In the genomic region with DNA sequence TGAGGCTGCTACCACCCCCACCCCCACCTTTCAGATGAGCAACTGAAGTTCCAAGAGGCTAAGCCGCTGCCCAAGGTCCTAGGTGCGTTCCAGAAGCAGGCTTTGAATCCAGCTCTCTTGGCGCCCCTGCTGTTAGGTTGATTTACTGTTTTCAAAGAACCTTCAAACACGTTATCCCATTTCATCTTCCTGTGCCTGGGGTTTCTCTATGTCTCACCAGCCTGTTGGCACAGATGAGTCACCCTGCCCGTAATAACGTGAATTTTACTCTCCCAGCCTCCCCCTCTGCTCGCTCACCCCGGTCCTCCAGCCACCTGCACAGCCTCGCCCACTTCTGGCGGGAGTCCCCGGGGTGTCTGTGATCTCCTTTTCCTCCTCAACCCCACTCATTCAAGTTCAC, we compare ENCODE assay signal across 11 cellular contexts. TPM values are rescaled to one million over a fixed set of nuclear protein-coding genes. Genes with fewer than 3 reads are reported as not detected.
A peak's percentile ranks its signal among the peaks of the same experiment; 100 is the strongest.
DNase-seq lines count a peak whose midpoint lies in the region; FAIRE-seq and TF ChIP-seq lines count a peak whose summit lies in the region.
"Had no signal": no experiment of that assay in that cellular context is flagged by ENCODE, and none has a peak within 500 bp of the region (broad histone marks: within the 10 kb centered on the region; RNA-seq: fewer than 3 reads in every experiment).

No MANE protein-coding gene starts in this region.

- no peaks in the 10 kb centered on the region for H3K9me3 Mint-ChIP-seq in activated naive CD4-positive, alpha-beta T cell treated with anti-CD3 and anti-CD28 coated beads, Interleukin-2, amount 50 U/mL, for 24 hours

- peak overlapping the region; percentile 30 for H3K27ac Mint-ChIP-seq in activated naive CD4-positive, alpha-beta T cell treated with anti-CD3 and anti-CD28 coated beads, Interleukin-2, amount 50 U/mL, for 24 hours

- H3K4me3 ChIP-seq in MG63 = no peak overlapping the region
- H3K4me3 ChIP-seq: esophagus squamous epithelium had no signal

- TF ChIP-seq POLR2A in GM12892 (IDR thresholded peaks at IDR 0.05; ENCODE audit: low read depth, low read length) = no peak

- no peaks in the 10 kb centered on the region for H3K9me3 ChIP-seq in MG63
- H3K9me3 ChIP-seq: esophagus squamous epithelium, neutrophil had no signal

- H3K27me3 ChIP-seq in MG63 = no peaks in the 10 kb centered on the region
- H3K27me3 ChIP-seq: esophagus squamous epithelium, neutrophil had no signal

- TF ChIP-seq CTCF in GM12873 (IDR thresholded peaks at IDR 0.05; ENCODE audit: insufficient read depth, low read depth, low read length, missing control alignments) = peak; percentile 19

- H3K4me1 Mint-ChIP-seq in activated naive CD4-positive, alpha-beta T cell treated with anti-CD3 and anti-CD28 coated beads, Interleukin-2, amount 50 U/mL, for 24 hours = peaks cover 9% of the 10 kb centered on the region

- peak; percentile 81 for DNase-seq in RCC 7860 (ENCODE audit: low spot score)
- peak; percentile 60 for DNase-seq in stimulated activated CD4-positive, alpha-beta T cell treated with anti-CD3 and anti-CD28 coated beads, Interleukin-2, amount 100 ng/mL, for 4 hours (ENCODE audit: low read depth)
- no peak for DNase-seq in GM12892 (ENCODE audit: insufficient read length)
- DNase-seq in SHP77 (lab: John Stamatoyannopoulos, UW) = no peak
- DNase-seq in MG63 = no peak
- no peak for DNase-seq in NCI-H524 treated with DMSO at 0.1 percent for 48 hours (lab: John Stamatoyannopoulos, UW)
- DNase-seq: esophagus squamous epithelium had no signal

- H3K36me3 Mint-ChIP-seq in activated naive CD4-positive, alpha-beta T cell treated with anti-CD3 and anti-CD28 coated beads, Interleukin-2, amount 50 U/mL, for 24 hours = no peaks in the 10 kb centered on the region

- no peaks in the 10 kb centered on the region for H3K27me3 Mint-ChIP-seq in activated naive CD4-positive, alpha-beta T cell treated with anti-CD3 and anti-CD28 coated beads, Interleukin-2, amount 50 U/mL, for 24 hours

- no peak overlapping the region for H3K4me3 Mint-ChIP-seq in activated naive CD4-positive, alpha-beta T cell treated with anti-CD3 and anti-CD28 coated beads, Interleukin-2, amount 50 U/mL, for 24 hours

- peak; percentile 53 for FAIRE-seq in RCC 7860 (lab: Jason Lieb, UNC)
- no peak for FAIRE-seq in GM12892 (lab: Jason Lieb, UNC)
- FAIRE-seq: GM18507 had no signal

- H3K36me3 ChIP-seq in MG63 = no peaks in the 10 kb centered on the region
- H3K36me3 ChIP-seq: esophagus squamous epithelium, neutrophil had no signal

RNA-seq across cellular contexts. Expression of a gene that starts 13.1 kb away (rescaled TPM):
- 14.1 TPM for polyA plus RNA-seq in GM12892 (2012; ENCODE audit: missing spikeins)
- 14.5 and 24.5 TPM in 2 replicates for total RNA-seq in MG63 (2014; rRNA removed; shearing (Covaris generic); ENCODE audit: low replicate concordance)

Comparison
In these comparisons a context has a peak if more than half of its experiments do, and no peak if none do; other contexts are left out.
1. DNase-seq: peak in RCC 7860 (single experiment) and stimulated activated CD4-positive, alpha-beta T cell treated with anti-CD3 and anti-CD28 coated beads, Interleukin-2, amount 100 ng/mL, for 4 hours (single experiment); none in GM12892 (single experiment), SHP77 (0 of 2), MG63 (single experiment) and NCI-H524 treated with DMSO at 0.1 percent for 48 hours (single experiment).